ENCODE assay signal across 17 cellular contexts in the genomic region with DNA sequence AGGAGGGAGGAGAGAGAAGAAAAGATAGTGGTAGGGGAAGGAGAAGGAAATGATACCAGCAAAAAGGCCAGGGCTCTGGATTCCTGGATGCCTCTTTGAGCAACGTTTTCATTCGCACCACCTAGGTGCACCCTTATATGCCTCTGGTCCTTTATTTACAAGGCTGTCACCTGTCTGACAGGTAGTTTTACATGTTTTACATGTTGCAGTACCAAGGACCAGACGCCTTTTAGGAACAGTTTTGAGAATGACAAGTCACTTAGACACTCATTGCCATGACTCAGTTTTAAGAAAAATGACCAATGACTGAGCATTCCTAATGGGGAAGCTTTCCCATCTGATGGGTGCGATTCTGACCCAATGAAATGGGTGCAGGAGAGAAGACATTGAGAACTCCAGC.
DNase-seq lines count a peak whose midpoint lies in the region; ATAC-seq and TF ChIP-seq lines count a peak whose summit lies in the region.
"Had no signal": no experiment of that assay in that cellular context is flagged by ENCODE, and none has a peak within 500 bp of the region (broad histone marks: within the 10 kb centered on the region; RNA-seq: fewer than 3 reads in every experiment).

No MANE protein-coding gene starts in this region.

- intact Hi-C loops in heart left ventricle (cut with DNase I) = no loop called here
- intact Hi-C loops in transverse colon (cut with DNase I; ENCODE audit: low total_unique reads) = no loop called here

- H4K20me1 ChIP-seq in smooth muscle cell (ENCODE audit: low read depth) = peaks cover 100% of the 10 kb centered on the region

- no peak overlapping the region for H3K4me3 Mint-ChIP-seq in mesothelial cell of epicardium
- H3K4me3 Mint-ChIP-seq: CD4-positive, alpha-beta T cell had no signal

- H3K4me1 ChIP-seq in cardiac muscle cell (ENCODE audit: low read depth) (peaks cover 43% of the 10 kb centered on the region), heart left ventricle (peaks cover 0 to 7% (median 0%) of the 10 kb centered on the region in 12 donors), smooth muscle cell (ENCODE audit: low read depth) (no peaks in the 10 kb centered on the region), transverse colon (no peaks in the 10 kb centered on the region)
- H3K4me1 ChIP-seq: A549, Caco-2 had no signal

- H3K9ac ChIP-seq in smooth muscle cell (ENCODE audit: low read depth) = no peak overlapping the region
- H3K9ac ChIP-seq: GM23248 had no signal

- no peaks in the 10 kb centered on the region for H3K9me3 Mint-ChIP-seq in mesothelial cell of epicardium
- H3K9me3 Mint-ChIP-seq: CD4-positive, alpha-beta T cell had no signal

- H3K79me2 ChIP-seq in smooth muscle cell (ENCODE audit: low read depth) = peaks cover 82% of the 10 kb centered on the region

- peak overlapping the region; percentile 49 for H3K27ac ChIP-seq in cardiac muscle cell
- no peak overlapping the region for H3K27ac ChIP-seq in heart left ventricle
- H3K27ac ChIP-seq in smooth muscle cell (ENCODE audit: low read depth) = peak overlapping the region; percentile 4
- H3K27ac ChIP-seq in transverse colon = no peak overlapping the region
- H3K27ac ChIP-seq: 22Rv1, A549, C4-2B, GM23248 had no signal

- no peak overlapping the region for H3K4me2 ChIP-seq in smooth muscle cell
- H3K4me2 ChIP-seq: A549 had no signal

- no peak for TF ChIP-seq EP300 in transverse colon (IDR thresholded peaks at IDR 0.05; ENCODE audit: low read depth)

- no peaks in the 10 kb centered on the region for H3K36me3 Mint-ChIP-seq in mesothelial cell of epicardium

- H3K4me3 ChIP-seq in cardiac muscle cell = no peak overlapping the region
- H3K4me3 ChIP-seq in heart left ventricle = no peak overlapping the region
- no peak overlapping the region for H3K4me3 ChIP-seq in smooth muscle cell
- H3K4me3 ChIP-seq in transverse colon = no peak overlapping the region
- H3K4me3 ChIP-seq: A549, GM23248, HAP-1 had no signal

- TF ChIP-seq CTCF in cardiac muscle cell (IDR thresholded peaks at IDR 0.05; ENCODE audit: low read depth, low read length) (no peak), heart left ventricle (IDR thresholded peaks at IDR 0.05) (no peak), mesothelial cell of epicardium (IDR thresholded peaks at IDR 0.05; ENCODE audit: unreplicated experiment) (no peak), smooth muscle cell (IDR thresholded peaks at IDR 0.05; ENCODE audit: borderline replicate concordance, insufficient read depth, poor library complexity, severe bottlenecking) (no peak), transverse colon (IDR thresholded peaks at IDR 0.05) (no peak)

- H3K36me3 ChIP-seq in cardiac muscle cell (no peaks in the 10 kb centered on the region), heart left ventricle (no peaks in the 10 kb centered on the region), smooth muscle cell (ENCODE audit: low read depth) (no peaks in the 10 kb centered on the region), transverse colon (no peaks in the 10 kb centered on the region)
- H3K36me3 ChIP-seq: HAP-1 had no signal

- no peak overlapping the region for H2AFZ ChIP-seq in smooth muscle cell (ENCODE audit: low read depth)
- H2AFZ ChIP-seq: GM23248 had no signal

- in situ Hi-C loops in transverse colon (cut with MboI; ENCODE audit: low pct_ligation_motif_present in 1 of 4, low pct_unique_long_range_greater_than_20kb in 1 of 4, low sequenced_read_pairs in 3 of 4) = no loop called here

- no peaks in the 10 kb centered on the region for H3K27me3 Mint-ChIP-seq in mesothelial cell of epicardium (ENCODE audit: low read depth)

- peak overlapping the region; percentile 54 for H3K27ac Mint-ChIP-seq in mesothelial cell of epicardium
- H3K27ac Mint-ChIP-seq: CD4-positive, alpha-beta T cell had no signal

- TF ChIP-seq POLR2A in heart left ventricle (IDR thresholded peaks at IDR 0.05) (no peak), transverse colon (IDR thresholded peaks at IDR 0.05) (no peak)

- 82 to 94% (median 92%) methylated on average over 4 of the region's 4 CpGs for WGBS in heart left ventricle, 4 donors
- WGBS in smooth muscle cell (ENCODE audit: low lambda C conversion rate) = 79% methylated on average over 4 of the region's 4 CpGs
- WGBS in transverse colon (ENCODE audit: low coverage in 1 of 2), 2 donors = 61 to 80% methylated on average over 4 of the region's 4 CpGs

- ATAC-seq in heart left ventricle = no peak
- ATAC-seq in GM19023 (IDR thresholded peaks at IDR 0.05; ENCODE audit: unreplicated experiment) = no peak
- ATAC-seq: A549 had no signal

- peaks cover 30% of the 10 kb centered on the region for H3K4me1 Mint-ChIP-seq in mesothelial cell of epicardium

- peaks cover 7% of the 10 kb centered on the region for H3F3A ChIP-seq in smooth muscle cell (ENCODE audit: low read depth)

- H3K9me3 ChIP-seq in cardiac muscle cell (ENCODE audit: low read depth) (no peaks in the 10 kb centered on the region), heart left ventricle (no peaks in the 10 kb centered on the region), smooth muscle cell (replicated peaks; ENCODE audit: low read depth) (no peaks in the 10 kb centered on the region), transverse colon (no peaks in the 10 kb centered on the region)
- H3K9me3 ChIP-seq: A549, Caco-2, HAP-1 had no signal

- DNase-seq in cardiac muscle cell (ENCODE audit: low read depth in 1 of 2, low spot score in 1 of 2) (no peak), heart left ventricle (no peak), mesothelial cell of epicardium (ENCODE audit: low spot score in 2 of 2, unreplicated experiment in 2 of 2) (no peak), smooth muscle cell (lab: John Stamatoyannopoulos, UW; ENCODE audit: unreplicated experiment) (no peak), transverse colon (no peak)
- no peak for DNase-seq in activated effector memory CD4-positive, alpha-beta T cell treated with Interleukin-2 at 50 U/mL for 16 hours
- DNase-seq: AML-193; Caco-2; CD4-positive, alpha-beta T cell; DMS153; DMS79 treated with DMSO at 0.1 percent for 48 hours; GM23248 had no signal

- H3K27me3 ChIP-seq in cardiac muscle cell = no peaks in the 10 kb centered on the region
- H3K27me3 ChIP-seq in heart left ventricle = no peaks in the 10 kb centered on the region
- no peaks in the 10 kb centered on the region for H3K27me3 ChIP-seq in smooth muscle cell (ENCODE audit: low read depth)
- no peaks in the 10 kb centered on the region for H3K27me3 ChIP-seq in transverse colon

Comparison
In these comparisons a context has a peak if more than half of its experiments do, and no peak if none do; other contexts are left out.
1. H3K27ac ChIP-seq: peak in cardiac muscle cell (single experiment) and smooth muscle cell (single experiment); none in heart left ventricle (0 of 12) and transverse colon (0 of 4).